1 cellular context compared by ENCODE assay signal in the genomic region with DNA sequence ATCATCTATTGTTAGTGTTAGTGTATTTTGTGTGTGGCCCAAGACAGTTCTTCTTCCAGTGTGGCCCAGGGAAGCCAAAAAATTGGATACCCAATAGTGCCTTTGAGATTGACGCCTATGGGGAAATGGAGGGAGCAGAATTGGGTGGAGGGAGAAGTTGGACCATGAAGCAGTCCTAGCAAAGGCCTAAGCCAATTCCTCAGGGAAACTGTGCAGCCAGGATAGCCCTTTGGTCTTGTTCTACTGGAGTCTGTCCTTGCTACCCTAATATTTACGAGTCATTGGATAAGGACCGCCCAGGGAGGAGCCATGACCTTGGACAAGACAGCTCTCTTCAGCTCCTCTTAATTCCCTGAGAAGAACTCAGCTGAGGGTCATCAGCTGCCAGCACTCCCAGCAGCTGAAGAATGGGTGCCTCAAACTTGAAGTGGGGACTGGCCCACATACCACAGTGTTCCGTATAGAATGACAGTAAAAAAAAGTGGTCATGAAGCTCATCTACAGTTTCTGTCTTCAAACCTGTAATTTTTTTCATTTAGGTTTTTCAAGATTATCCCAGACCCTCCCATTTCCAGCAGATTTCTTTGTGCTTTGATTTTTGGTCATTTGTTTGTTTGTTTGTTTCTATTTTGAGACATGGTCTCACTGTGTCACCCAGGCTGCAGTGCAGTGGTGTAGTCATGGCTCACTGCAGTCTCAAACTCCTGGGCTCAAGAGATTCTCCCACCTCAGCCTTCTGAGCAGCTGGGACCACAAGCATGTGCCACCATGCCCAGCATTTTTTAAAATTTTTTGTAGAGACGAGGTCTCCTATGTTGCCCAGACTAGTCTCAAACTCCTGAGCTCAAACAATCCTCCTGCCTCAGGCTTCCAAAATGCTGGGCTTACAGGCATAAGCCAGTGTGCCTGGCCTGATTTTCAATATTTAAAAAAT.
TF ChIP-seq lines count a peak whose summit lies in the region.

No MANE protein-coding gene starts in this region.

TF ChIP-seq in HepG2, 621 proteins besides CTCF, POLR2A, EP300 and RAD21 (continued from another document):
- TF ChIP-seq, protein P1, sequence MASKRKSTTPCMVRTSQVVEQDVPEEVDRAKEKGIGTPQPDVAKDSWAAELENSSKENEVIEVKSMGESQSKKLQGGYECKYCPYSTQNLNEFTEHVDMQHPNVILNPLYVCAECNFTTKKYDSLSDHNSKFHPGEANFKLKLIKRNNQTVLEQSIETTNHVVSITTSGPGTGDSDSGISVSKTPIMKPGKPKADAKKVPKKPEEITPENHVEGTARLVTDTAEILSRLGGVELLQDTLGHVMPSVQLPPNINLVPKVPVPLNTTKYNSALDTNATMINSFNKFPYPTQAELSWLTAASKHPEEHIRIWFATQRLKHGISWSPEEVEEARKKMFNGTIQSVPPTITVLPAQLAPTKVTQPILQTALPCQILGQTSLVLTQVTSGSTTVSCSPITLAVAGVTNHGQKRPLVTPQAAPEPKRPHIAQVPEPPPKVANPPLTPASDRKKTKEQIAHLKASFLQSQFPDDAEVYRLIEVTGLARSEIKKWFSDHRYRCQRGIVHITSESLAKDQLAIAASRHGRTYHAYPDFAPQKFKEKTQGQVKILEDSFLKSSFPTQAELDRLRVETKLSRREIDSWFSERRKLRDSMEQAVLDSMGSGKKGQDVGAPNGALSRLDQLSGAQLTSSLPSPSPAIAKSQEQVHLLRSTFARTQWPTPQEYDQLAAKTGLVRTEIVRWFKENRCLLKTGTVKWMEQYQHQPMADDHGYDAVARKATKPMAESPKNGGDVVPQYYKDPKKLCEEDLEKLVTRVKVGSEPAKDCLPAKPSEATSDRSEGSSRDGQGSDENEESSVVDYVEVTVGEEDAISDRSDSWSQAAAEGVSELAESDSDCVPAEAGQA (IDR thresholded peaks at IDR 0.05; ENCODE audit: low read depth) = no peak
- TF ChIP-seq, protein P1 (CRISPR knock-in tag; IDR thresholded peaks at IDR 0.05; ENCODE audit: borderline replicate concordance) = no peak
- TF ChIP-seq PAF1 (CRISPR knock-in tag; IDR thresholded peaks at IDR 0.05) = no peak
